Comparison of ENCODE assay signal across 9 cellular contexts in the genomic region with DNA sequence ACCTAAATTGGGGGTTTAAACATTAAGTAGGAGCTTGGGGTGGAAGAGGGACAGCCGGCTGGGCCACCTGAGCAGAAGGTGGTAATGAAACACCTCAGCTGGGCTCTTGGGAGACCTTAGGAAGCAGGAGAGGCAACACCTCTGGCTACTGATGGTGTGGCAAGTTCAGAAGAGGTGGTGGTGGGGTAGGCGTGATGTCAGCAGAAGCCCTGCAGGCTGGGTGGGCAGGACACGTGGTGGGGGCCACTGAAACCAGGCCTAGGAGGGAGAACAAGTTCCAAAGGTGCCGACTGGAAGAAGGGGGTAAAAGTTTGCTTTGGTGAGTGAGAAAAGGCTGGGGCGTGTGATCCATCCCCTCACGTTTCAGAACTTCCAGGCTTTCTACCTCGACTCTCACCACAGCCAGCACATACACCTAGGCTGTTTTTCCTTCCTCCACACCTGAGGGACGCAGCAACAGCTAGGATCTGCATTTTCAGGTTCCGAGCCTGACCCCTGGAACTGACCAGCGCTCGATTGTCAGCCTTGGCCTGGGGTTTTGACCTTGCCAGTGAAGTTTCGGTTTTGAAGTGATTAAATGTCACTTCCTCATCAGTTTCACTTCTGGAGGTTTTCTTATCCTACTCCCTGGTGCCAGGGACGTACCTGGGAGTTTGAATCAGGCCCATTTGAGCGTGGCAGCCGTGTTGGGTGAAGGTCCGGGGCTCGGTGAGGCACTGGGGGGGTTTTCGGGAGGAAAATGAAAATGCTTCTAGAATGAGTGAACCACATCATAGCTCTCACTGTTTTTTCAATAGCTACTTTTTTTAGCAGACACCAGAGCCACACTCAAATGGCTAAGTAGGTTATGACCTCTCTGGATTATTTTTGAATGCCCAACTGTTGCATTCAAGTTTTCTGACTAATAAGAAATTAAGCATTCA. TPM values are rescaled to one million over a fixed set of nuclear protein-coding genes. Genes with fewer than 3 reads are reported as not detected.
A peak's percentile ranks its signal among the peaks of the same experiment; 100 is the strongest.
DNase-seq lines count a peak whose midpoint lies in the region; ATAC-seq and TF ChIP-seq lines count a peak whose summit lies in the region.
"Had no signal": no experiment of that assay in that cellular context is flagged by ENCODE, and none has a peak within 500 bp of the region (broad histone marks: within the 10 kb centered on the region; RNA-seq: fewer than 3 reads in every experiment).

No MANE protein-coding gene starts in this region.

- H3K27ac ChIP-seq in adrenal gland = peak overlapping the region in 3 of 5 donors; percentile 45 to 73 (median 50)

- no peaks in the 10 kb centered on the region for H3K27me3 ChIP-seq in adrenal gland

- peaks cover 0 to 54% of the 10 kb centered on the region in 2 donors for H3K36me3 ChIP-seq in adrenal gland (replicated peaks in 1 of 2)

- no peak for DNase-seq in stimulated activated naive CD8-positive, alpha-beta T cell treated with anti-CD3 and anti-CD28 coated beads, Interleukin-15, Interleukin-2, amounts not matched to agents 100 U/mL and 50 U/mL, for 24 hours
- peak in 3 of 7 donors; percentile 19 to 47 (median 41) for DNase-seq in adrenal gland
- DNase-seq in mesothelial cell of epicardium (ENCODE audit: low spot score in 2 of 2, unreplicated experiment in 2 of 2) = no peak
- DNase-seq in NCI-H510A (lab: John Stamatoyannopoulos, UW) = no peak
- DNase-seq in activated CD4-positive, alpha-beta T cell treated with anti-CD3 and anti-CD28 coated beads for 4 hours = no peak
- no peak for DNase-seq in DMS53 treated with DMSO at 0.1 percent for 48 hours (lab: John Stamatoyannopoulos, UW; ENCODE audit: unreplicated experiment)
- no peak for DNase-seq in stimulated activated naive CD4-positive, alpha-beta T cell (lab: John Stamatoyannopoulos, UW)
- DNase-seq: activated T-cell treated with anti-CD3 and anti-CD28 coated beads, Interleukin-2, amount 50 U/mL, for 4 hours had no signal

- no peak for ATAC-seq in stimulated activated naive CD8-positive, alpha-beta T cell treated with anti-CD3 and anti-CD28 coated beads, Interleukin-15, Interleukin-2, amounts not matched to agents 100 U/mL and 50 U/mL, for 24 hours
- ATAC-seq: activated T-cell treated with anti-CD3 and anti-CD28 coated beads, Interleukin-2, amount 50 U/mL, for 4 hours had no signal

- no peaks in the 10 kb centered on the region for H3K27me3 Mint-ChIP-seq in stimulated activated naive CD8-positive, alpha-beta T cell treated with anti-CD3 and anti-CD28 coated beads, Interleukin-15, Interleukin-2, amounts not matched to agents 100 ng/mL and 50 ng/mL, for 24 hours
- H3K27me3 Mint-ChIP-seq in mesothelial cell of epicardium (ENCODE audit: low read depth) = no peaks in the 10 kb centered on the region

- peak overlapping the region; percentile 55 for H3K27ac Mint-ChIP-seq in stimulated activated naive CD8-positive, alpha-beta T cell treated with anti-CD3 and anti-CD28 coated beads, Interleukin-15, Interleukin-2, amounts not matched to agents 100 ng/mL and 50 ng/mL, for 24 hours
- peak overlapping the region; percentile 21 for H3K27ac Mint-ChIP-seq in mesothelial cell of epicardium

- no peak overlapping the region for H3K4me3 Mint-ChIP-seq in stimulated activated naive CD8-positive, alpha-beta T cell treated with anti-CD3 and anti-CD28 coated beads, Interleukin-15, Interleukin-2, amounts not matched to agents 100 ng/mL and 50 ng/mL, for 24 hours
- no peak overlapping the region for H3K4me3 Mint-ChIP-seq in mesothelial cell of epicardium
- H3K4me3 Mint-ChIP-seq: activated T-cell treated with anti-CD3 and anti-CD28 coated beads, Interleukin-2, amount 50 U/mL, for 4 hours had no signal

- TF ChIP-seq POLR2A in adrenal gland (IDR thresholded peaks at IDR 0.05) = no peak

- H3K4me1 Mint-ChIP-seq in stimulated activated naive CD8-positive, alpha-beta T cell treated with anti-CD3 and anti-CD28 coated beads, Interleukin-15, Interleukin-2, amounts not matched to agents 100 ng/mL and 50 ng/mL, for 24 hours (ENCODE audit: low read depth) = peaks cover 72% of the 10 kb centered on the region
- peaks cover 12% of the 10 kb centered on the region for H3K4me1 Mint-ChIP-seq in mesothelial cell of epicardium

- intact Hi-C loops in adrenal gland (cut with DNase I) = no loop called here

- H3K4me3 ChIP-seq in adrenal gland = no peak overlapping the region

- H3K9me3 ChIP-seq in adrenal gland (replicated peaks in 1 of 3) = no peaks in the 10 kb centered on the region

- 43 to 52% (median 47%) methylated on average over 18 of the region's 18 CpGs for WGBS in adrenal gland, 4 donors

- H3K4me1 ChIP-seq in adrenal gland (replicated peaks in 1 of 2) = peaks cover 23 to 51% of the 10 kb centered on the region in 2 donors

- TF ChIP-seq CTCF in adrenal gland (IDR thresholded peaks at IDR 0.05) (no peak), mesothelial cell of epicardium (IDR thresholded peaks at IDR 0.05; ENCODE audit: unreplicated experiment) (no peak)

- H3K9me3 Mint-ChIP-seq in stimulated activated naive CD8-positive, alpha-beta T cell treated with anti-CD3 and anti-CD28 coated beads, Interleukin-15, Interleukin-2, amounts not matched to agents 100 ng/mL and 50 ng/mL, for 24 hours = no peaks in the 10 kb centered on the region
- no peaks in the 10 kb centered on the region for H3K9me3 Mint-ChIP-seq in mesothelial cell of epicardium
- H3K9me3 Mint-ChIP-seq: activated T-cell treated with anti-CD3 and anti-CD28 coated beads, Interleukin-2, amount 50 U/mL, for 4 hours had no signal

- peaks cover 48% of the 10 kb centered on the region for H3K36me3 Mint-ChIP-seq in stimulated activated naive CD8-positive, alpha-beta T cell treated with anti-CD3 and anti-CD28 coated beads, Interleukin-15, Interleukin-2, amounts not matched to agents 100 ng/mL and 50 ng/mL, for 24 hours (ENCODE audit: low read depth)
- peaks cover 20% of the 10 kb centered on the region for H3K36me3 Mint-ChIP-seq in mesothelial cell of epicardium

RNA-seq across cellular contexts. Expression of gene SNN, which starts 10.0 kb away (rescaled TPM):
- total RNA-seq in adrenal gland = 10 to 100 TPM; 29.6 to 94.7 (median 41.2) TPM
- polyA plus RNA-seq in adrenal gland = 10 to 100 TPM; 10.5 to 53.2 (median 19.0) TPM
- 38.3 to 40.2 TPM (median 39.9 TPM) in 3 replicates for total RNA-seq in mesothelial cell of epicardium
